1 cellular context compared by ENCODE assay signal in genomic region chr7:2515424-2516193, GRCh38.
TF ChIP-seq lines count a peak whose summit lies in the region.

No MANE protein-coding gene starts in this region.

TF ChIP-seq in H1, 55 proteins besides CTCF, POLR2A, EP300 and RAD21:
- TF ChIP-seq RXRA (IDR thresholded peaks at IDR 0.05; ENCODE audit: insufficient read depth, low read depth, low read length) (no peak), SAP30 (IDR thresholded peaks at IDR 0.05; ENCODE audit: insufficient read depth, insufficient replicate concordance, low read length) (no peak), TCF12 (IDR thresholded peaks at IDR 0.05; ENCODE audit: low read depth, low read length) (no peak), TAF7 (optimal IDR thresholded peaks at IDR 0.05; ENCODE audit: borderline replicate concordance, low read depth, low read length) (no peak), CBX5 (IDR thresholded peaks at IDR 0.05; ENCODE audit: low read depth, low read length) (no peak), CEBPB (IDR thresholded peaks at IDR 0.05; ENCODE audit: low read depth, low read length) (no peak), POU5F1 (IDR thresholded peaks at IDR 0.05; ENCODE audit: low read depth, low read length) (no peak), CREB1 (IDR thresholded peaks at IDR 0.05) (no peak), NANOG (IDR thresholded peaks at IDR 0.05; ENCODE audit: insufficient read depth, low read depth, low read length, poor library complexity, severe bottlenecking) (no peak)
TF ChIP-seq in H1: peak in this region for 0.
